1 cellular context compared by ENCODE assay signal in genomic region chr7:82722946-82723345, GRCh38.
TF ChIP-seq lines count a peak whose summit lies in the region.

No MANE protein-coding gene starts in this region.

TF ChIP-seq in GM23338, 12 proteins besides CTCF, POLR2A, EP300 and RAD21 (continued from another document):
- TF ChIP-seq REST (IDR thresholded peaks at IDR 0.05; ENCODE audit: unreplicated experiment), result no peak
